In genomic region chr9:90538566-90538965, GRCh38 we compare ENCODE assay signal across 28 cellular contexts.
"Had no signal": no experiment of that assay in that cellular context is flagged by ENCODE, and none has a peak within 500 bp of the region (broad histone marks: within the 10 kb centered on the region; RNA-seq: fewer than 3 reads in every experiment).

No MANE protein-coding gene starts in this region.

- H3K4me3 ChIP-seq: MG63 had no signal

- DNase-seq: Karpas-422, Kasumi-1, MG63, MM.1S, MV-4-11, NCI-H1048, NCI-H1092, NCI-H1105, NCI-H1105 treated with DMSO at 0.1 percent for 48 hours, NCI-H1417, NCI-H1417 treated with DMSO at 0.1 percent for 48 hours, NCI-H1436, NCI-H1436 treated with DMSO at 0.1 percent for 48 hours, NCI-H146, NCI-H187, NCI-H187 treated with DMSO at 0.1 percent for 48 hours, NCI-H1930, NCI-H2029, NCI-H2029 treated with DMSO at 0.1 percent for 48 hours, NCI-H2081, NCI-H2081 treated with DMSO at 0.1 percent for 48 hours, NCI-H2107, NCI-H2227 treated with DMSO at 0.1 percent for 48 hours, NCI-H226, NCI-H345, NCI-H510A, NCI-H510A treated with DMSO at 0.1 percent for 48 hours had no signal

- H3K4me2 ChIP-seq: KMS-11 had no signal

- H3K36me3 ChIP-seq: MG63 had no signal

- H3K27ac ChIP-seq: KMS-11 had no signal
